ENCODE assay signal across 17 cellular contexts in genomic region chr3:167867981-167868380, GRCh38.
"Had no signal": no experiment of that assay in that cellular context is flagged by ENCODE, and none has a peak within 500 bp of the region (broad histone marks: within the 10 kb centered on the region; RNA-seq: fewer than 3 reads in every experiment).

No MANE protein-coding gene starts in this region.

- H3K4me3 ChIP-seq: coronary artery, dorsolateral prefrontal cortex, esophagus muscularis mucosa, lung, mucosa of descending colon had no signal

- ATAC-seq: foreskin keratinocyte, left colon, left lobe of liver, left ventricle myocardium superior, mucosa of descending colon had no signal

- H3K27ac ChIP-seq: coronary artery, dorsolateral prefrontal cortex, esophagus muscularis mucosa, foreskin keratinocyte had no signal

- H3K27me3 ChIP-seq: dorsolateral prefrontal cortex, esophagus muscularis mucosa, foreskin keratinocyte had no signal

- H3K4me1 ChIP-seq: foreskin keratinocyte had no signal

- DNase-seq: dermis blood vessel endothelial cell; dorsolateral prefrontal cortex; effector CD4-positive, alpha-beta T cell; effector memory CD4-positive, alpha-beta T cell; foreskin keratinocyte; glutamatergic neuron; head of caudate nucleus; hippocampal formation; left colon; left ventricle myocardium superior; mammary epithelial cell; mucosa of descending colon; naive B cell had no signal

- H3K36me3 ChIP-seq: esophagus muscularis mucosa had no signal

- H3K9me3 ChIP-seq: esophagus muscularis mucosa, mucosa of descending colon had no signal
